In the genomic region with DNA sequence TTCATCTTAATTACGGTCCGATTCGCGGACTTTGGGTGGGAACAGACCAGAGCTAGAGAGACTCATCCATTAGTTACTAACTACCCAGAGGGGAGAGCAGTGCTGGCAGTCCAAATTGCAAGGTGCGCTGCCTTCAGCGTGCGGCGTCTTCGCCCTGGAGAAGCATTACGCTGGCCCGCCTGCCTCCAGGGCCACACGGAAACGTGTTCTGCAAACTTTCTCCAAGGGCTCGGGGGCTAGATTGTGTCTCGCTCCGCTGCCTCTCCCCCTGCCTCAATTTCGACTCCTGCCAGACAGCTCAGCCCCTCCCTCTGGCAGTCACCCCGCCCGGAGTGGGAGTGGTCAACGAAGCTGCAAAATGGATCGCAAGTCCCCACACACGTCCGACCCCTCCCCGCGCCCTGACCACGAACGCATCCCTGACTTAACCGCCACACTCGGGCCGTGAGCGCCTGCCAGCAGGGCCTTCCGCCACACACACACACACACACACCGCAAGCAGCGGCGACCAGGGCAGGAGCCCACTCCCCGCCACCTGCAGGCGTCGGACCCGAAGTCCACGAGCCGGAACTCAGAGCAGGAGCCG, we compare ENCODE assay signal across 8 cellular contexts. TPM values are rescaled to one million over a fixed set of nuclear protein-coding genes. Genes with fewer than 3 reads are reported as not detected.
A peak's percentile ranks its signal among the peaks of the same experiment; 100 is the strongest.
DNase-seq lines count a peak whose midpoint lies in the region; ATAC-seq, FAIRE-seq and TF ChIP-seq lines count a peak whose summit lies in the region.

No MANE protein-coding gene starts in this region.

- no peaks in the 10 kb centered on the region for H3K9me3 Mint-ChIP-seq in CD8-positive, alpha-beta memory T cell
- no peaks in the 10 kb centered on the region for H3K9me3 Mint-ChIP-seq in natural killer cell treated with Interleukin-12 subunit alpha and Interleukin-12 subunit beta and Interleukin-15 and Interleukin-18, amount 100 ng/mL, for 72 hours

- H3K27me3 Mint-ChIP-seq in CD8-positive, alpha-beta memory T cell, result peaks cover 45 to 71% of the 10 kb centered on the region in 2 donors
- H3K27me3 Mint-ChIP-seq in natural killer cell treated with Interleukin-12 subunit alpha and Interleukin-12 subunit beta and Interleukin-15 and Interleukin-18, amount 100 ng/mL, for 72 hours, result peaks cover 21 to 44% of the 10 kb centered on the region in 2 donors

- no peak overlapping the region for H3K4me2 ChIP-seq in K562 (ENCODE audit: insufficient read depth, low read length)

- no peaks in the 10 kb centered on the region for H3K4me1 ChIP-seq in CD8-positive, alpha-beta memory T cell (ENCODE audit: insufficient read depth, low read length)
- H3K4me1 ChIP-seq in K562 (replicated peaks in 1 of 2; ENCODE audit: control insufficient read depth in 2 of 2, insufficient read depth in 2 of 2, low read length in 2 of 2), result peaks cover 0 to 13% of the 10 kb centered on the region in 2 experiments; a peak in 2 of 5 replicates
- H3K4me1 ChIP-seq in BE2C, result no peaks in the 10 kb centered on the region

- H3K27ac ChIP-seq in CD8-positive, alpha-beta memory T cell (ENCODE audit: low read depth, low read length), result no peak overlapping the region
- H3K27ac ChIP-seq in K562 (ENCODE audit: extremely low read depth, low read depth, low read length), result no peak overlapping the region

- no peak for TF ChIP-seq EP300 in K562 (IDR thresholded peaks at IDR 0.05; ENCODE audit: low read length)

- H3K79me2 ChIP-seq in K562 (ENCODE audit: control insufficient read depth, insufficient read depth, low read length), result no peaks in the 10 kb centered on the region

- DNase-seq in CD8-positive, alpha-beta memory T cell, result no peak
- DNase-seq in HEK293T (ENCODE audit: extremely low spot score) (peak; percentile 43), K562 (ENCODE audit: extremely low read depth in 1 of 4, low spot score in 3 of 4) (no peak), NCI-H2081 (lab: John Stamatoyannopoulos, UW) (no peak), BE2C (no peak), hepatic stellate cell (ENCODE audit: low spot score) (no peak), kidney tubule cell (ENCODE audit: low spot score) (no peak)
- DNase-seq in natural killer cell treated with Interleukin-12 subunit alpha and Interleukin-12 subunit beta and Interleukin-15 and Interleukin-18, amount 100 ng/mL, for 72 hours (ENCODE audit: low spot score), result no peak

- H3K4me3 Mint-ChIP-seq in CD8-positive, alpha-beta memory T cell, result peak overlapping the region; percentile 16 to 82 (median 67)
- H3K4me3 Mint-ChIP-seq in natural killer cell treated with Interleukin-12 subunit alpha and Interleukin-12 subunit beta and Interleukin-15 and Interleukin-18, amount 100 ng/mL, for 72 hours, result peak overlapping the region; percentile 25

- TF ChIP-seq POLR2A in K562 (conservative IDR thresholded peaks at IDR 0.05), result no peak

- no peak overlapping the region for H3K9ac ChIP-seq in K562 (ENCODE audit: insufficient read depth in 1 of 2, low read depth in 2 of 2, low read length in 2 of 2)

- no peak overlapping the region for H3K4me3 ChIP-seq in CD8-positive, alpha-beta memory T cell (ENCODE audit: low read length)
- H3K4me3 ChIP-seq in K562, result no peak overlapping the region
- H3K4me3 ChIP-seq in BE2C (ENCODE audit: low read depth, low read length), result no peak overlapping the region; the same call in 1 of the 2 replicates

- WGBS in K562 (ENCODE audit: insufficient coverage, low coverage, missing lambda C conversion rate), result 27% methylated on average over 12 of the region's 42 CpGs

- ATAC-seq in K562, result no peak
- peak in 1 of 2 donors; percentile 56 for ATAC-seq in natural killer cell treated with Interleukin-12 subunit alpha and Interleukin-12 subunit beta and Interleukin-15 and Interleukin-18, amount 100 ng/mL, for 72 hours

- no peaks in the 10 kb centered on the region for H3K36me3 Mint-ChIP-seq in CD8-positive, alpha-beta memory T cell
- H3K36me3 Mint-ChIP-seq in natural killer cell treated with Interleukin-12 subunit alpha and Interleukin-12 subunit beta and Interleukin-15 and Interleukin-18, amount 100 ng/mL, for 72 hours, result no peaks in the 10 kb centered on the region

- TF ChIP-seq CTCF in K562 (IDR thresholded peaks at IDR 0.05 in 2 of 3, conservative IDR thresholded peaks at IDR 0.05 in 1 of 3; ENCODE audit: insufficient read depth in 2 of 3, low read depth in 1 of 3, low read length in 3 of 3), result no peak
- TF ChIP-seq CTCF in BE2C (IDR thresholded peaks at IDR 0.05; ENCODE audit: low read depth, low read length), result no peak

- no peaks in the 10 kb centered on the region for H3K9me1 ChIP-seq in K562 (ENCODE audit: control insufficient read depth, insufficient read depth, low read length)

- CTCF ChIA-PET in CD8-positive, alpha-beta memory T cell (lab: Charles Lee), result no interaction called here
- CTCF ChIA-PET in HEK293T (lab: Yijun Ruan, JAX), result interaction anchor here (2.0 kb wide), 1 partner anchor 9 kb away, joined by 7 read pairs; no protein-coding TSS in a partner anchor
- CTCF ChIA-PET in K562 (lab: Yijun Ruan, JAX; ENCODE audit: low intra/inter-chr PET ratio), result no interaction called here

- intact Hi-C loops in K562 (cut with micrococcal nuclease), result no loop called here

- no peaks in the 10 kb centered on the region for H3K9me3 ChIP-seq in CD8-positive, alpha-beta memory T cell (ENCODE audit: low read length)
- H3K9me3 ChIP-seq in K562 (replicated peaks; ENCODE audit: control insufficient read depth, insufficient read depth, low read depth, low read length) (no peaks in the 10 kb centered on the region), BE2C (no peaks in the 10 kb centered on the region)

- in situ Hi-C loops in K562 (cut with MboI), result no loop called here

- FAIRE-seq in K562 (lab: Jason Lieb, UNC), result no peak

- no peak overlapping the region for H2AFZ ChIP-seq in K562 (ENCODE audit: low read depth, low read length)

- POLR2A ChIA-PET in CD8-positive, alpha-beta memory T cell (lab: Charles Lee), result no interaction called here
- POLR2A ChIA-PET in HEK293T (lab: Yijun Ruan, JAX) (no interaction called here), K562 (lab: Yijun Ruan, JAX) (interaction anchor here (2.1 kb wide), 1 partner anchor 10 kb away, joined by 6 read pairs; no protein-coding TSS in a partner anchor)

- peaks cover 19% of the 10 kb centered on the region for H3K27me3 ChIP-seq in CD8-positive, alpha-beta memory T cell (ENCODE audit: insufficient read depth, low read length, poor library complexity, severe bottlenecking)
- peaks cover 27 to 42% of the 10 kb centered on the region in 2 experiments; a peak in 4 of 5 replicates for H3K27me3 ChIP-seq in K562 (ENCODE audit: control insufficient read depth in 2 of 2, insufficient read depth in 2 of 2, low read length in 2 of 2)
- H3K27me3 ChIP-seq in BE2C, result peaks cover 54% of the 10 kb centered on the region

- H3K27ac Mint-ChIP-seq in CD8-positive, alpha-beta memory T cell, result peak overlapping the region in 1 of 8 donors; percentile 61
- no peak overlapping the region for H3K27ac Mint-ChIP-seq in natural killer cell treated with Interleukin-12 subunit alpha and Interleukin-12 subunit beta and Interleukin-15 and Interleukin-18, amount 100 ng/mL, for 72 hours

- H3K4me1 Mint-ChIP-seq in CD8-positive, alpha-beta memory T cell, result peaks cover 6 to 24% (median 11%) of the 10 kb centered on the region in 3 donors
- H3K4me1 Mint-ChIP-seq in natural killer cell treated with Interleukin-12 subunit alpha and Interleukin-12 subunit beta and Interleukin-15 and Interleukin-18, amount 100 ng/mL, for 72 hours (ENCODE audit: low read depth in 2 of 2), result peaks cover 0 to 8% of the 10 kb centered on the region in 2 donors

- no peak for TF ChIP-seq RAD21 in K562 (CRISPR knock-in tag; conservative IDR thresholded peaks at IDR 0.05 in 1 of 2, IDR thresholded peaks at IDR 0.05 in 1 of 2)

- H3K36me3 ChIP-seq in CD8-positive, alpha-beta memory T cell (ENCODE audit: insufficient read depth, low read length), result no peaks in the 10 kb centered on the region
- H3K36me3 ChIP-seq in K562 (ENCODE audit: control insufficient read depth, insufficient read depth, low read length) (no peaks in the 10 kb centered on the region), BE2C (no peaks in the 10 kb centered on the region)

- BruUV-seq in K562 (replicated peaks; lab: Mats Ljungman, UMichigan), result no TSS peak

- no peaks in the 10 kb centered on the region for H4K20me1 ChIP-seq in K562 (replicated peaks; ENCODE audit: control insufficient read depth, insufficient read depth, low read length)

TF ChIP-seq in HEK293T, 16 proteins besides CTCF, POLR2A, EP300 and RAD21:
- TF ChIP-seq L3MBTL2 (conservative IDR thresholded peaks at IDR 0.05), result peak; percentile 85
- no peak for TF ChIP-seq HDGF (IDR thresholded peaks at IDR 0.05; ENCODE audit: borderline replicate concordance)

RNA-seq across cellular contexts. Expression of gene NKAP, which starts 47.0 kb away (rescaled TPM):
- 10 to 100 TPM; 11.3 to 11.7 TPM for total RNA-seq in CD8-positive, alpha-beta memory T cell
- 4.6 TPM for polyA plus RNA-seq in CD8-positive, alpha-beta memory T cell
- total RNA-seq in K562 (2011; cell fraction: chromatin; rRNA removed; ENCODE audit: low replicate concordance), result 5.0 and 13.7 TPM in 2 replicates
- total RNA-seq in K562 (2011; cell fraction: nucleolus; rRNA removed), result 3.0 and 3.2 TPM in 2 replicates
- total RNA-seq in K562 (2011; cell fraction: nucleoplasm; rRNA removed), result 5.2 and 14.0 TPM in 2 replicates
- total RNA-seq in K562 (2014; rRNA removed), result 7.1 and 8.1 TPM in 2 replicates
- total RNA-seq in K562 (2014; rRNA removed; fragmentation: Illumina TruSeq; extraction: Trizol), result 8.2 and 10.6 TPM in 2 replicates
- 6.3 and 7.0 TPM in 2 replicates for total RNA-seq in K562 (2015; rRNA removed; fragmentation: Illumina TruSeq; extraction: Trizol)
- total RNA-seq in K562 (2021), result 8.2 and 8.8 TPM in 2 replicates
- 5.6 and 6.3 TPM in 2 replicates for polyA plus RNA-seq in K562 (2011; rRNA removed)
- polyA plus RNA-seq in K562 (2011; cell fraction: cytosol; rRNA removed), result 3.6 and 4.1 TPM in 2 replicates
- polyA plus RNA-seq in K562 (2011; cell fraction: nucleus; rRNA removed), result 2.1 and 2.2 TPM in 2 replicates
- 5.4 and 9.4 TPM in 2 replicates for polyA plus RNA-seq in K562 (2012)
- polyA plus RNA-seq in K562 (2014; fragmentation: Illumina TruSeq; extraction: Trizol), result 5.8 and 6.7 TPM in 2 replicates
- polyA plus RNA-seq in K562 (2014; fragmentation: Nextera tagmentation; extraction: Ambion mirVana), result 1 to 10 TPM; 3.1 to 3.4 TPM
- 6.4 and 8.3 TPM in 2 replicates for polyA plus RNA-seq in K562 (2014; rRNA removed)
- 4.8 and 6.5 TPM in 2 replicates for polyA minus RNA-seq in K562 (2011; rRNA and poly(A)+ RNA removed)
- 2.9 and 3.5 TPM in 2 replicates for polyA minus RNA-seq in K562 (2011; cell fraction: cytosol; rRNA and poly(A)+ RNA removed)
- polyA minus RNA-seq in K562 (2011; cell fraction: nucleus; rRNA and poly(A)+ RNA removed), result 2.3 and 4.4 TPM in 2 replicates
- 1 to 10 TPM; 7.3 to 8.7 TPM for total RNA-seq in natural killer cell treated with Interleukin-12 subunit alpha and Interleukin-12 subunit beta and Interleukin-15 and Interleukin-18, amount 100 ng/mL, for 72 hours
- 8.6 TPM for polyA plus RNA-seq in BE2C (2012; ENCODE audit: insufficient read depth, insufficient read length, low read depth)
